8 cellular contexts compared by ENCODE assay signal in the genomic region with DNA sequence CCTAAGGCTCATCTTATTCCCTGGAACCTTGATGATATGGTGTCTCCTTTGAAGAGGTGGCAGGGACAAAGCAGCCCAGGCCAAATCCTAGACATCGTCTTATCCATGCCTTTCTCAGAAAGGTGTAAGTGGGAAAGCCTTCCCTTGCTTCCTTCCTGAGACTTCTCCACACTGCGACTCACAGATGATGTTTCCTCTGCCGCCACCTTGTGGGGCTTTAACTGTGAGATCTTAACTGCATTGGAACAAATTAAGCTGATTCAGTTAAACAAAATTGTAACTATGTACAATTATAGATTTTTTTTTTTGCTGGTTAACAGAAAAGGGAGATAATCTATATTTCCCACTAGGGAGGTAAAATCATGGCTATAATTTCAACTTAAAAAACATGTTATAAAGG. TPM values are rescaled to one million over a fixed set of nuclear protein-coding genes. Genes with fewer than 3 reads are reported as not detected.
DNase-seq lines count a peak whose midpoint lies in the region; ATAC-seq, FAIRE-seq and TF ChIP-seq lines count a peak whose summit lies in the region.

No MANE protein-coding gene starts in this region.

- intact Hi-C loops in spleen (cut with DNase I; ENCODE audit: low total_unique reads) = no loop called here

- H3K4me1 ChIP-seq in BE2C (no peaks in the 10 kb centered on the region), spleen (peaks cover 0 to 26% (median 0%) of the 10 kb centered on the region in 6 donors)

- H3K36me3 ChIP-seq in BE2C = no peaks in the 10 kb centered on the region
- H3K36me3 ChIP-seq in spleen = no peaks in the 10 kb centered on the region

- TF ChIP-seq CTCF in BE2C (IDR thresholded peaks at IDR 0.05; ENCODE audit: low read depth, low read length) (peak; percentile 24; the same call in 1 of the 2 replicates), epithelial cell of proximal tubule (conservative IDR thresholded peaks at IDR 0.05; ENCODE audit: low read depth, low read length) (peak; percentile 67), spleen (IDR thresholded peaks at IDR 0.05 in 8 of 11, conservative IDR thresholded peaks at IDR 0.05 in 3 of 11) (peak in 9 of 11 experiments; percentile 6 to 53 (median 34))

- DNase-seq in BE2C (no peak), GM12891 (ENCODE audit: insufficient read length, low spot score) (no peak), OCI-M1 (lab: John Stamatoyannopoulos, UW) (peak; percentile 70), epithelial cell of proximal tubule (ENCODE audit: low read depth) (no peak), spleen (no peak), NCI-H2107 (lab: John Stamatoyannopoulos, UW) (no peak)
- no peak for DNase-seq in NK-92 treated with Interleukin-12 subunit alpha and Interleukin-12 subunit beta, amount 100 ng/mL, for 24 hours (lab: John Stamatoyannopoulos, UW)

- TF ChIP-seq POLR2A in GM12891 (IDR thresholded peaks at IDR 0.05; ENCODE audit: low read depth, low read length) (no peak), spleen (IDR thresholded peaks at IDR 0.05) (no peak)

- no peak overlapping the region for H3K27ac ChIP-seq in spleen

- H3K27me3 ChIP-seq in BE2C = no peaks in the 10 kb centered on the region
- no peaks in the 10 kb centered on the region for H3K27me3 ChIP-seq in spleen (replicated peaks in 1 of 7)

- H3K4me3 ChIP-seq in BE2C (ENCODE audit: low read depth, low read length) = no peak overlapping the region
- H3K4me3 ChIP-seq in epithelial cell of proximal tubule (ENCODE audit: low read depth, low read length) = no peak overlapping the region
- H3K4me3 ChIP-seq in spleen = no peak overlapping the region

- FAIRE-seq in GM12891 (lab: Jason Lieb, UNC) = peak; percentile 86

- WGBS in spleen, 5 donors = 18 to 35% (median 29%) methylated on average over 3 of the region's 3 CpGs

- H3K9me3 ChIP-seq in BE2C = no peaks in the 10 kb centered on the region
- no peaks in the 10 kb centered on the region for H3K9me3 ChIP-seq in spleen

- peak; percentile 73 for ATAC-seq in HG02885 (IDR thresholded peaks at IDR 0.05; ENCODE audit: poor library complexity, unreplicated experiment)

TF ChIP-seq in GM12891, 5 proteins besides CTCF, POLR2A, EP300 and RAD21:
- TF ChIP-seq TAF1 (IDR thresholded peaks at IDR 0.05; ENCODE audit: low read depth, low read length) (no peak), POU2F2 (IDR thresholded peaks at IDR 0.05; ENCODE audit: low read depth, low read length) (no peak), POLR2AphosphoS5 (IDR thresholded peaks at IDR 0.05; ENCODE audit: low read depth, low read length) (no peak), PAX5 (IDR thresholded peaks at IDR 0.05; ENCODE audit: insufficient read depth, low read length, severe bottlenecking) (no peak), SPI1 (IDR thresholded peaks at IDR 0.05; ENCODE audit: low read depth, low read length) (no peak)

RNA-seq across cellular contexts. Expression of a gene that starts 10.0 kb away (rescaled TPM):
- polyA plus RNA-seq in BE2C (2012; ENCODE audit: insufficient read depth, insufficient read length, low read depth) = 8.6 TPM
- polyA plus RNA-seq in GM12891 (2012; ENCODE audit: low read depth, missing spikeins) = 23.4 TPM
- total RNA-seq in epithelial cell of proximal tubule (20.6 and 41.6 TPM in 2 replicates), spleen (100 to 1,000 TPM; 118 to 498 (median 190) TPM)
- polyA plus RNA-seq in spleen = 10 to 100 TPM; 49.1 to 65.7 (median 50.8) TPM

RNA-seq across cellular contexts. Expression of a gene that starts 15.5 kb away (rescaled TPM):
- polyA plus RNA-seq in BE2C (2012; ENCODE audit: insufficient read depth, insufficient read length, low read depth) = not detected
- 25.3 TPM for polyA plus RNA-seq in GM12891 (2012; ENCODE audit: low read depth, missing spikeins)
- 4.8 and 8.4 TPM in 2 replicates for total RNA-seq in epithelial cell of proximal tubule
- total RNA-seq in spleen = 10 to 100 TPM; 30.4 to 53.8 (median 44.7) TPM
- 10 to 100 TPM; 13.2 to 18.6 (median 16.3) TPM for polyA plus RNA-seq in spleen
